ENCODE assay signal across 8 cellular contexts in the genomic region with DNA sequence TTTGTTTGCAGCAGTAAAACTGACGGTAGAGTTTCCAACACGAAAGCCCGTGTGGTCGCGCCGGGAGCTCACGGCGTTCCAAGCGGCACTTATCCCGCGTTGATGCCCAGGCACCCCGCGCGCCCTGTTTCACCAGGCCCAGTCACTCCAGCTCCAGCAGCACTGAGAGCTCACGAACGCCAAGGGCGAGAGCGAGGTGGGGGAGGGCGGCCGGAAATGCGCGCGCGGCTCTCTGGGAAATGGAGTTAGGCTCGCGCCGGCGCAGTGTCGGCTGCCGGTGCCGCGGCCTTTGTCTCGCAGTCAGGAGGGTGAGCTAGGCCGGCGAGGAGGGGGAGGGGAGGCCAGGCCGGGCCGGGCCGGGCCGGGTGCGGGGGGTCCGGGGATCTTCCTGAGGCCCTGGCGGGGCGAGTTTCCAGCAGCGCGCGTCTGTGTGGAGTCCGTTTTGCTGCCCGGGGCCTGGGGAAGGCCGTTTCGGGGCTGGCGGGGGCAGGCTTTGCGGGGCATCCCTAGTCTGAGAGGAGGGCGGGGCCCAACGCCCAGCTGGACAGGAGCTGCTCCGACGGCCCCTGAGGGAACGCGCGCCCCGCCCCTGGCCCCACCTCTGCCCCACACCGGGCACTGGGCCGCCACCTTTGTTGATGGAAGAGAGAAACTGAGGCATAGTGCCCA. TPM values are rescaled to one million over a fixed set of nuclear protein-coding genes. Genes with fewer than 3 reads are reported as not detected.
DNase-seq lines count a peak whose midpoint lies in the region; ATAC-seq and TF ChIP-seq lines count a peak whose summit lies in the region.

A gene (plus strand): TSS at position 280 of the 669 bp plus-strand sequence. CDS start 721 bp downstream, outside the sequence.

- CTCF ChIA-PET in Caco-2 (lab: Charles Lee): no interaction called here

- peak within 1 kb of the TSS; percentile 99 for H3K27ac ChIP-seq in left ventricle myocardium inferior (replicated peaks)
- H3K27ac ChIP-seq in parathyroid adenoma: peak within 1 kb of the TSS; percentile 85

- H3K27ac Mint-ChIP-seq in Caco-2 (ENCODE audit: unreplicated experiment): no peak within 1 kb of the TSS

- ATAC-seq in HG02884 (IDR thresholded peaks at IDR 0.05; ENCODE audit: unreplicated experiment): no peak

- H3K27me3 Mint-ChIP-seq in Caco-2 (ENCODE audit: insufficient read depth, unreplicated experiment): no peaks in the 10 kb centered on the region

- peaks cover 36% of the 10 kb centered on the region for H3K9me3 ChIP-seq in left ventricle myocardium inferior (replicated peaks)
- H3K9me3 ChIP-seq in parathyroid adenoma (ENCODE audit: control insufficient read depth, low read length): no peaks in the 10 kb centered on the region
- peaks cover 25% of the 10 kb centered on the region for H3K9me3 ChIP-seq in Caco-2

- H3K4me1 Mint-ChIP-seq in Caco-2 (ENCODE audit: low read depth, unreplicated experiment): no peaks in the 10 kb centered on the region

- H3K9me3 Mint-ChIP-seq in Caco-2 (ENCODE audit: unreplicated experiment): peaks cover 21% of the 10 kb centered on the region

- no peaks in the 10 kb centered on the region for H3K27me3 ChIP-seq in left ventricle myocardium inferior (ENCODE audit: low read depth)
- H3K27me3 ChIP-seq in parathyroid adenoma (ENCODE audit: control insufficient read depth, insufficient read depth, low read length): no peaks in the 10 kb centered on the region
- no peaks in the 10 kb centered on the region for H3K27me3 ChIP-seq in Caco-2 (replicated peaks; ENCODE audit: control insufficient read depth, insufficient read depth, low read length)

- POLR2A ChIA-PET in Caco-2 (lab: Charles Lee): no interaction called here

- H3K79me2 ChIP-seq in parathyroid adenoma: no peaks in the 10 kb centered on the region

- H3K4me3 ChIP-seq in left ventricle myocardium inferior (peak within 1 kb of the TSS; percentile 86), parathyroid adenoma (ENCODE audit: low read depth, low read length) (peak within 1 kb of the TSS; percentile 79), Caco-2 (ENCODE audit: low read depth, low read length) (no peak within 1 kb of the TSS)

- DNase-seq in DMS153 treated with DMSO at 0.1 percent for 48 hours (lab: John Stamatoyannopoulos, UW; ENCODE audit: unreplicated experiment): peak; percentile 38
- peak; percentile 31 for DNase-seq in RPMI8226
- peak; percentile 67 for DNase-seq in amniotic epithelial cell (ENCODE audit: low read depth)
- DNase-seq in left ventricle myocardium inferior: peak; percentile 93
- peak; percentile 90 for DNase-seq in superior temporal gyrus (ENCODE audit: extremely low spot score)
- DNase-seq in Caco-2: no peak

- H3K36me3 Mint-ChIP-seq in Caco-2 (ENCODE audit: insufficient read depth, unreplicated experiment): no peaks in the 10 kb centered on the region

- peak within 1 kb of the TSS; percentile 85 for H2AFZ ChIP-seq in parathyroid adenoma

- intact Hi-C loops in left ventricle myocardium inferior (cut with micrococcal nuclease): no loop called here
- intact Hi-C loops in Caco-2 (cut with micrococcal nuclease; ENCODE audit: unreplicated experiment): no loop called here

- H3K36me3 ChIP-seq in left ventricle myocardium inferior (peaks cover 17% of the 10 kb centered on the region), parathyroid adenoma (ENCODE audit: control insufficient read depth, insufficient read depth, low read length) (no peaks in the 10 kb centered on the region), Caco-2 (ENCODE audit: control insufficient read depth, insufficient read depth, low read length) (no peaks in the 10 kb centered on the region)

- H3K4me3 Mint-ChIP-seq in Caco-2 (ENCODE audit: unreplicated experiment): no peak within 1 kb of the TSS

- TF ChIP-seq CTCF in left ventricle myocardium inferior (IDR thresholded peaks at IDR 0.05; ENCODE audit: borderline replicate concordance): no peak
- TF ChIP-seq CTCF in parathyroid adenoma (IDR thresholded peaks at IDR 0.05): no peak
- no peak for TF ChIP-seq CTCF in Caco-2 (IDR thresholded peaks at IDR 0.05; ENCODE audit: insufficient read depth in 1 of 2, low read depth in 1 of 2, low read length in 1 of 2, severe bottlenecking in 1 of 2, unreplicated experiment in 1 of 2)

- H3K9ac ChIP-seq in parathyroid adenoma: peak within 1 kb of the TSS; percentile 8

- H3K4me1 ChIP-seq in left ventricle myocardium inferior (peaks cover 24% of the 10 kb centered on the region), parathyroid adenoma (no peaks in the 10 kb centered on the region), Caco-2 (no peaks in the 10 kb centered on the region)

- H3K4me2 ChIP-seq in parathyroid adenoma (ENCODE audit: low read length): peak within 1 kb of the TSS; percentile 81

- BruUV-seq in Caco-2 (replicated peaks; lab: Mats Ljungman, UMichigan): no TSS peak

RNA-seq across cellular contexts. Expression of the gene that starts here (rescaled TPM):
- 3.8 TPM for total RNA-seq in left ventricle myocardium inferior
- total RNA-seq in Caco-2 (2022): not detected in 2 replicates

Comparison
In these comparisons a context has a peak if more than half of its experiments do, and no peak if none do; other contexts are left out.
1. DNase-seq: peak in DMS153 treated with DMSO at 0.1 percent for 48 hours (single experiment), RPMI8226 (single experiment), amniotic epithelial cell (single experiment), left ventricle myocardium inferior (single experiment) and superior temporal gyrus (single experiment); none in Caco-2 (0 of 2).